ENCODE assay signal across 2 cellular contexts in genomic region chr12:80101126-80101525, GRCh38.
TF ChIP-seq lines count a peak whose summit lies in the region.

No MANE protein-coding gene starts in this region.

TF ChIP-seq in HCT116, 20 proteins besides CTCF, POLR2A, EP300 and RAD21:
- no peak for TF ChIP-seq EZH2phosphoT487 (IDR thresholded peaks at IDR 0.05; ENCODE audit: borderline replicate concordance)
- TF ChIP-seq JUND (IDR thresholded peaks at IDR 0.05): no peak
- no peak for TF ChIP-seq EGR1 (IDR thresholded peaks at IDR 0.05; ENCODE audit: low read depth)
- no peak for TF ChIP-seq SP1 (IDR thresholded peaks at IDR 0.05; ENCODE audit: low read depth)
- no peak for TF ChIP-seq ELF1 (IDR thresholded peaks at IDR 0.05; ENCODE audit: borderline replicate concordance, low read depth)
- no peak for TF ChIP-seq MAX (IDR thresholded peaks at IDR 0.05)
- TF ChIP-seq, protein P1, sequence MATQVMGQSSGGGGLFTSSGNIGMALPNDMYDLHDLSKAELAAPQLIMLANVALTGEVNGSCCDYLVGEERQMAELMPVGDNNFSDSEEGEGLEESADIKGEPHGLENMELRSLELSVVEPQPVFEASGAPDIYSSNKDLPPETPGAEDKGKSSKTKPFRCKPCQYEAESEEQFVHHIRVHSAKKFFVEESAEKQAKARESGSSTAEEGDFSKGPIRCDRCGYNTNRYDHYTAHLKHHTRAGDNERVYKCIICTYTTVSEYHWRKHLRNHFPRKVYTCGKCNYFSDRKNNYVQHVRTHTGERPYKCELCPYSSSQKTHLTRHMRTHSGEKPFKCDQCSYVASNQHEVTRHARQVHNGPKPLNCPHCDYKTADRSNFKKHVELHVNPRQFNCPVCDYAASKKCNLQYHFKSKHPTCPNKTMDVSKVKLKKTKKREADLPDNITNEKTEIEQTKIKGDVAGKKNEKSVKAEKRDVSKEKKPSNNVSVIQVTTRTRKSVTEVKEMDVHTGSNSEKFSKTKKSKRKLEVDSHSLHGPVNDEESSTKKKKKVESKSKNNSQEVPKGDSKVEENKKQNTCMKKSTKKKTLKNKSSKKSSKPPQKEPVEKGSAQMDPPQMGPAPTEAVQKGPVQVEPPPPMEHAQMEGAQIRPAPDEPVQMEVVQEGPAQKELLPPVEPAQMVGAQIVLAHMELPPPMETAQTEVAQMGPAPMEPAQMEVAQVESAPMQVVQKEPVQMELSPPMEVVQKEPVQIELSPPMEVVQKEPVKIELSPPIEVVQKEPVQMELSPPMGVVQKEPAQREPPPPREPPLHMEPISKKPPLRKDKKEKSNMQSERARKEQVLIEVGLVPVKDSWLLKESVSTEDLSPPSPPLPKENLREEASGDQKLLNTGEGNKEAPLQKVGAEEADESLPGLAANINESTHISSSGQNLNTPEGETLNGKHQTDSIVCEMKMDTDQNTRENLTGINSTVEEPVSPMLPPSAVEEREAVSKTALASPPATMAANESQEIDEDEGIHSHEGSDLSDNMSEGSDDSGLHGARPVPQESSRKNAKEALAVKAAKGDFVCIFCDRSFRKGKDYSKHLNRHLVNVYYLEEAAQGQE (IDR thresholded peaks at IDR 0.05; ENCODE audit: low read depth): no peak
- no peak for TF ChIP-seq POLR2AphosphoS5 (IDR thresholded peaks at IDR 0.05; ENCODE audit: low read depth, low read length)
- TF ChIP-seq TCF7L2 (IDR thresholded peaks at IDR 0.05; ENCODE audit: borderline replicate concordance, extremely low read depth, insufficient read depth, insufficient read length): no peak
- TF ChIP-seq CEBPB (IDR thresholded peaks at IDR 0.05; ENCODE audit: low read depth): no peak

TF ChIP-seq in K562, 482 proteins besides CTCF, POLR2A, EP300 and RAD21:
- TF ChIP-seq, protein P2, sequence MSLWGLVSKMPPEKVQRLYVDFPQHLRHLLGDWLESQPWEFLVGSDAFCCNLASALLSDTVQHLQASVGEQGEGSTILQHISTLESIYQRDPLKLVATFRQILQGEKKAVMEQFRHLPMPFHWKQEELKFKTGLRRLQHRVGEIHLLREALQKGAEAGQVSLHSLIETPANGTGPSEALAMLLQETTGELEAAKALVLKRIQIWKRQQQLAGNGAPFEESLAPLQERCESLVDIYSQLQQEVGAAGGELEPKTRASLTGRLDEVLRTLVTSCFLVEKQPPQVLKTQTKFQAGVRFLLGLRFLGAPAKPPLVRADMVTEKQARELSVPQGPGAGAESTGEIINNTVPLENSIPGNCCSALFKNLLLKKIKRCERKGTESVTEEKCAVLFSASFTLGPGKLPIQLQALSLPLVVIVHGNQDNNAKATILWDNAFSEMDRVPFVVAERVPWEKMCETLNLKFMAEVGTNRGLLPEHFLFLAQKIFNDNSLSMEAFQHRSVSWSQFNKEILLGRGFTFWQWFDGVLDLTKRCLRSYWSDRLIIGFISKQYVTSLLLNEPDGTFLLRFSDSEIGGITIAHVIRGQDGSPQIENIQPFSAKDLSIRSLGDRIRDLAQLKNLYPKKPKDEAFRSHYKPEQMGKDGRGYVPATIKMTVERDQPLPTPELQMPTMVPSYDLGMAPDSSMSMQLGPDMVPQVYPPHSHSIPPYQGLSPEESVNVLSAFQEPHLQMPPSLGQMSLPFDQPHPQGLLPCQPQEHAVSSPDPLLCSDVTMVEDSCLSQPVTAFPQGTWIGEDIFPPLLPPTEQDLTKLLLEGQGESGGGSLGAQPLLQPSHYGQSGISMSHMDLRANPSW (CRISPR knock-in tag; IDR thresholded peaks at IDR 0.05): no peak
- peak; percentile 96 for TF ChIP-seq NFIC (IDR thresholded peaks at IDR 0.05)
- TF ChIP-seq NFIX (CRISPR knock-in tag; IDR thresholded peaks at IDR 0.05; ENCODE audit: low read depth): peak; percentile 88
- no peak for TF ChIP-seq TEAD2 (tag; IDR thresholded peaks at IDR 0.05)
- peak; percentile 91 for TF ChIP-seq SPI1 (IDR thresholded peaks at IDR 0.05; ENCODE audit: borderline replicate concordance, low read depth, low read length)
TF ChIP-seq in K562: peak in this region for 3.
